ENCODE assay signal across 8 cellular contexts in the genomic region with DNA sequence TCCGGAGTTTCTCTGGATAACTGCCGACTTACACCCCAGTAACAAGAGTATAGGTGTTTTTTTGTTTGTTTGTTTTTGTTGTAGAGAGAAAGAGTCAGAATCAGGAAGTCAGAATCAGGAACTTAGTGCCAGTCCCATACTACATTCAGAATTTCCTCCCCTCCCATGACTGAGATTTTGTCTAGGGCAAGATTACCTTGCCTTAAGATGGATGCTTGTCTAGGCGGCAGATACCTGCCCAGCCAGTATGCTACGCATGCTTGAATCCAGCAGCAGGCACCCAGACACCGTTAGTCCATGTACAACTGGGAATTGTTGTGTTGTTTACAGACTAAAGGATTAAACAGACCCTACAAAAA. TPM values are rescaled to one million over a fixed set of nuclear protein-coding genes. Genes with fewer than 3 reads are reported as not detected.
DNase-seq lines count a peak whose midpoint lies in the region; ATAC-seq and TF ChIP-seq lines count a peak whose summit lies in the region.

No MANE protein-coding gene starts in this region.

- WGBS in adrenal gland, 4 donors, result 23 to 32% (median 29%) methylated on average over 5 of the region's 5 CpGs
- WGBS in stomach, 5 donors, result 12 to 21% (median 15%) methylated on average over 5 of the region's 5 CpGs

- H3K9me3 ChIP-seq in adrenal gland (replicated peaks in 1 of 3), result no peaks in the 10 kb centered on the region
- no peaks in the 10 kb centered on the region for H3K9me3 ChIP-seq in stomach

- H3K27me3 ChIP-seq in adrenal gland, result no peaks in the 10 kb centered on the region
- no peaks in the 10 kb centered on the region for H3K27me3 ChIP-seq in stomach

- H3K4me1 ChIP-seq in adrenal gland (replicated peaks in 1 of 2), result peaks cover 18 to 44% of the 10 kb centered on the region in 2 donors
- peaks cover 32 to 91% (median 68%) of the 10 kb centered on the region in 4 donors for H3K4me1 ChIP-seq in stomach

- H3K27ac ChIP-seq in adrenal gland (peak overlapping the region in 4 of 5 donors; percentile 63 to 83 (median 72)), stomach (peak overlapping the region; percentile 72 to 87 (median 82))

- H3K36me3 ChIP-seq in adrenal gland (replicated peaks in 1 of 2) (peaks cover 0 to 68% of the 10 kb centered on the region in 2 donors), stomach (peaks cover 4 to 83% (median 78%) of the 10 kb centered on the region in 4 donors)

- TF ChIP-seq POLR2A in adrenal gland (IDR thresholded peaks at IDR 0.05), result no peak
- no peak for TF ChIP-seq POLR2A in stomach (IDR thresholded peaks at IDR 0.05)

- ATAC-seq in GM21717 (IDR thresholded peaks at IDR 0.05; ENCODE audit: unreplicated experiment) (no peak), HG02970 (IDR thresholded peaks at IDR 0.05; ENCODE audit: low FRiP score, unreplicated experiment) (no peak), GM21737 (IDR thresholded peaks at IDR 0.05; ENCODE audit: unreplicated experiment) (no peak)

- TF ChIP-seq EP300 in stomach (IDR thresholded peaks at IDR 0.05), result no peak

- DNase-seq in Daoy (ENCODE audit: low read depth) (peak; percentile 11), NCI-H2029 treated with DMSO at 0.1 percent for 48 hours (lab: John Stamatoyannopoulos, UW) (peak; percentile 73), adrenal gland (no peak), iPS-NIHi7 (ENCODE audit: extremely low spot score) (peak; percentile 17), stomach (no peak)

- H3K4me3 ChIP-seq in adrenal gland (peak overlapping the region in 2 of 4 donors; percentile 34 to 67), stomach (peak overlapping the region; percentile 47 to 56 (median 52))

- TF ChIP-seq CTCF in adrenal gland (IDR thresholded peaks at IDR 0.05), result no peak
- TF ChIP-seq CTCF in stomach (IDR thresholded peaks at IDR 0.05), result peak in 1 of 7 experiments; percentile 6

- intact Hi-C loops in adrenal gland (cut with DNase I) (loop anchor here in 1 of 2 donors (10.0 kb wide), 1 partner anchor 290 kb away; no protein-coding TSS in a partner anchor), stomach (cut with DNase I; ENCODE audit: low total_unique reads) (no loop called here)

RNA-seq across cellular contexts. Expression of a gene that starts 6.1 kb away (rescaled TPM):
- total RNA-seq in Daoy (2014; rRNA removed; shearing (Covaris generic)), result 425 and 512 TPM in 2 replicates
- total RNA-seq in adrenal gland (100 to 1,000 TPM; 104 to 224 (median 158) TPM), stomach (100 to 1,000 TPM in 3 of 5 donors, 10 to 100 TPM in 2; 80.4 to 302 (median 172) TPM)
- polyA plus RNA-seq in adrenal gland (100 to 1,000 TPM in 1 of 3 donors, 10 to 100 TPM in 2; 58.4 to 198 (median 59.5) TPM), stomach (100 to 1,000 TPM in 1 of 3 donors, 10 to 100 TPM in 2; 70.2 to 101 (median 75.1) TPM)

RNA-seq across cellular contexts. Expression of a gene that starts 33.5 kb away (rescaled TPM):
- 0.40 and 0.65 TPM in 2 replicates for total RNA-seq in Daoy (2014; rRNA removed; shearing (Covaris generic))
- 1 to 10 TPM in 2 of 8 donors, under 1 TPM in 6; 0.12 to 1.3 (median 0.64) TPM for total RNA-seq in adrenal gland
- 1 to 10 TPM in 1 of 3 donors, under 1 TPM in 2; 0.24 to 1.2 (median 0.88) TPM for polyA plus RNA-seq in adrenal gland
- 1 to 10 TPM in 1 of 5 donors, under 1 TPM in 2, not detected in 2; 0.55 to 2.8 (median 0.89) TPM for total RNA-seq in stomach
- under 1 TPM in 2 of 3 donors, not detected in 1; 0.05 to 0.37 TPM for polyA plus RNA-seq in stomach

RNA-seq across cellular contexts. Expression of a gene that starts 33.6 kb away (rescaled TPM):
- 5.7 and 7.7 TPM in 2 replicates for total RNA-seq in Daoy (2014; rRNA removed; shearing (Covaris generic))
- total RNA-seq in adrenal gland (10 to 100 TPM in 5 of 8 donors, 1 to 10 TPM in 3; 6.0 to 22.2 (median 10.8) TPM), stomach (10 to 100 TPM in 2 of 5 donors, 1 to 10 TPM in 2, not detected in 1; 6.1 to 71.8 (median 8.3) TPM)
- polyA plus RNA-seq in adrenal gland (10 to 100 TPM in 1 of 3 donors, 1 to 10 TPM in 2; 5.3 to 11.3 (median 8.2) TPM), stomach (1 to 10 TPM; 4.1 to 7.8 (median 4.9) TPM)

Comparison
In these comparisons a context has a peak if more than half of its experiments do, and no peak if none do; other contexts are left out.
1. DNase-seq: peak in Daoy (single experiment), NCI-H2029 treated with DMSO at 0.1 percent for 48 hours (single experiment) and iPS-NIHi7 (single experiment); none in adrenal gland (0 of 7) and stomach (single experiment).